10 cellular contexts compared by ENCODE assay signal in genomic region chr1:25641931-25642611, GRCh38. TPM values are rescaled to one million over a fixed set of nuclear protein-coding genes. Genes with fewer than 3 reads are reported as not detected.
A peak's percentile ranks its signal among the peaks of the same experiment; 100 is the strongest.
DNase-seq lines count a peak whose midpoint lies in the region; ATAC-seq and TF ChIP-seq lines count a peak whose summit lies in the region.
"Had no signal": no experiment of that assay in that cellular context is flagged by ENCODE, and none has a peak within 500 bp of the region (broad histone marks: within the 10 kb centered on the region; RNA-seq: fewer than 3 reads in every experiment).

No MANE protein-coding gene starts in this region.

- H3K4me1 ChIP-seq in lower lobe of right lung (peaks cover 21% of the 10 kb centered on the region), body of pancreas (no peaks in the 10 kb centered on the region)

- TF ChIP-seq POLR2A in body of pancreas (IDR thresholded peaks at IDR 0.05) = no peak

- ATAC-seq in lower lobe of right lung = no peak
- no peak for ATAC-seq in body of pancreas

- intact Hi-C loops in lower lobe of right lung (cut with DNase I) (no loop called here), body of pancreas (cut with DNase I) (no loop called here)

- H3K36me3 ChIP-seq in lower lobe of right lung (no peaks in the 10 kb centered on the region), body of pancreas (replicated peaks in 1 of 2; ENCODE audit: insufficient read depth in 1 of 2, low read depth in 2 of 2) (no peaks in the 10 kb centered on the region)

- TF ChIP-seq CTCF in AG04449 (IDR thresholded peaks at IDR 0.05; ENCODE audit: insufficient read depth, low read length, missing control alignments) (no peak), astrocyte of the spinal cord (IDR thresholded peaks at IDR 0.05; ENCODE audit: low read depth, low read length) (no peak), lower lobe of right lung (IDR thresholded peaks at IDR 0.05) (no peak), body of pancreas (IDR thresholded peaks at IDR 0.05) (no peak)

- CTCF ChIA-PET in AG04449 (lab: Yijun Ruan, JAX) = no interaction called here

- H3K4me3 ChIP-seq in AG04449 (ENCODE audit: low read depth, low read length) (no peak overlapping the region), astrocyte of the spinal cord (ENCODE audit: low read depth, low read length) (no peak overlapping the region), lower lobe of right lung (no peak overlapping the region), body of pancreas (no peak overlapping the region)

- 69 to 75% methylated on average over 8 of the region's 8 CpGs for WGBS in body of pancreas, 2 donors

- H3K27ac ChIP-seq in lower lobe of right lung (peak overlapping the region; percentile 58), body of pancreas (no peak overlapping the region)

- no peaks in the 10 kb centered on the region for H3K27me3 ChIP-seq in lower lobe of right lung (ENCODE audit: low read depth)
- H3K27me3 ChIP-seq in body of pancreas = no peaks in the 10 kb centered on the region

- DNase-seq in AG04449 (ENCODE audit: low read depth, low spot score) (peak; percentile 5), HCEC 1CT (peak; percentile 34), astrocyte of the spinal cord (ENCODE audit: low read depth, low spot score) (peak; percentile 10), lower lobe of right lung (no peak), NCI-H526 treated with DMSO at 0.1 percent for 48 hours (lab: John Stamatoyannopoulos, UW) (no peak), CD1c-positive myeloid dendritic cell (ENCODE audit: extremely low spot score) (no peak), NCI-H510A treated with DMSO at 0.1 percent for 48 hours (lab: John Stamatoyannopoulos, UW) (no peak), body of pancreas (no peak)
- DNase-seq: DMS79 treated with DMSO at 0.1 percent for 48 hours, NCI-H2171 had no signal

- no peaks in the 10 kb centered on the region for H3K9me3 ChIP-seq in lower lobe of right lung
- H3K9me3 ChIP-seq in body of pancreas = no peaks in the 10 kb centered on the region

- in situ Hi-C loops in astrocyte of the spinal cord (cut with HindIII; ENCODE audit: low sequenced_read_pairs) = no loop called here

- POLR2A ChIA-PET in AG04449 (lab: Yijun Ruan, JAX) = interaction anchor here (0.6 kb wide), 1 partner anchor 395 kb away, joined by 3 read pairs; the partner anchor contains the start of gene RSRP1

RNA-seq across cellular contexts. Expression of gene MAN1C1, which starts 25.5 kb away (rescaled TPM):
- 20.4 TPM for total RNA-seq in lower lobe of right lung
- total RNA-seq in body of pancreas = 10 to 100 TPM in 1 of 2 donors, 1 to 10 TPM in 1; 4.4 to 10.9 TPM

Comparison
In these comparisons a context has a peak if more than half of its experiments do, and no peak if none do; other contexts are left out.
1. DNase-seq: peak in AG04449 (single experiment), HCEC 1CT (single experiment) and astrocyte of the spinal cord (single experiment); none in lower lobe of right lung (single experiment), NCI-H526 treated with DMSO at 0.1 percent for 48 hours (single experiment), CD1c-positive myeloid dendritic cell (single experiment), NCI-H510A treated with DMSO at 0.1 percent for 48 hours (single experiment) and body of pancreas (0 of 4).